In genomic region chr2:75612108-75612861, GRCh38 we compare ENCODE assay signal across 21 cellular contexts. TPM values are rescaled to one million over a fixed set of nuclear protein-coding genes. Genes with fewer than 3 reads are reported as not detected.
DNase-seq lines count a peak whose midpoint lies in the region; ATAC-seq, FAIRE-seq and TF ChIP-seq lines count a peak whose summit lies in the region.
"Had no signal": no experiment of that assay in that cellular context is flagged by ENCODE, and none has a peak within 500 bp of the region (broad histone marks: within the 10 kb centered on the region; RNA-seq: fewer than 3 reads in every experiment).

No MANE protein-coding gene starts in this region.

- H3K27me3 ChIP-seq in K562 (ENCODE audit: control insufficient read depth in 2 of 2, insufficient read depth in 2 of 2, low read length in 2 of 2) (peaks cover 0 to 13% of the 10 kb centered on the region in 2 experiments; a peak in 3 of 5 replicates), PC-3 (ENCODE audit: low read length) (no peaks in the 10 kb centered on the region)

- no peak for FAIRE-seq in A549 (lab: Jason Lieb, UNC)
- FAIRE-seq in K562 (lab: Jason Lieb, UNC) = no peak
- FAIRE-seq: GM12891, GM18507, H1 had no signal

- BruUV-seq in K562 (replicated peaks; lab: Mats Ljungman, UMichigan) (no TSS peak), PC-3 (replicated peaks; lab: Mats Ljungman, UMichigan) (no TSS peak)

- no peaks in the 10 kb centered on the region for H3K9me2 ChIP-seq in PC-3 (replicated peaks; ENCODE audit: low read length)

- H3K4me2 ChIP-seq in A549 (no peak overlapping the region), K562 (ENCODE audit: insufficient read depth, low read length) (no peak overlapping the region), PC-3 (ENCODE audit: low read length) (no peak overlapping the region)

- TF ChIP-seq CTCF in A549 (IDR thresholded peaks at IDR 0.05) = no peak
- TF ChIP-seq CTCF in K562 (IDR thresholded peaks at IDR 0.05 in 2 of 3, conservative IDR thresholded peaks at IDR 0.05 in 1 of 3; ENCODE audit: insufficient read depth in 2 of 3, low read depth in 1 of 3, low read length in 3 of 3) = no peak
- TF ChIP-seq CTCF in PC-3 (conservative IDR thresholded peaks at IDR 0.05; ENCODE audit: low read depth, low read length) = no peak
- no peak for TF ChIP-seq CTCF in lower leg skin (IDR thresholded peaks at IDR 0.05)

- POLR2A ChIA-PET in A549 (lab: Yijun Ruan, JAX) (no interaction called here), K562 (lab: Yijun Ruan, JAX) (no interaction called here), PC-3 (lab: Charles Lee; ENCODE audit: unreplicated experiment) (no interaction called here)

- TF ChIP-seq POLR2A in A549 (IDR thresholded peaks at IDR 0.05; ENCODE audit: low read length) (no peak), K562 (conservative IDR thresholded peaks at IDR 0.05) (no peak), lower leg skin (IDR thresholded peaks at IDR 0.05) (no peak)

- H3K79me2 ChIP-seq in K562 (ENCODE audit: control insufficient read depth, insufficient read depth, low read length) (no peaks in the 10 kb centered on the region), PC-3 (ENCODE audit: low read length) (no peaks in the 10 kb centered on the region)

- CTCF ChIA-PET in A549 (lab: Yijun Ruan, JAX) (interaction anchor here (1.1 to 5.1 kb wide), 7 partner anchors 10 to 693 kb away, joined by 3 to 66 read pairs (median 8); partner anchors contain the start of gene TACR1), K562 (lab: Yijun Ruan, JAX; ENCODE audit: low intra/inter-chr PET ratio) (no interaction called here), PC-3 (lab: Charles Lee) (no interaction called here)

- H3K4me1 ChIP-seq in A549 (peaks cover 8% of the 10 kb centered on the region; the same call in 2 of the 3 replicates), K562 (replicated peaks in 1 of 2; ENCODE audit: control insufficient read depth in 2 of 2, insufficient read depth in 2 of 2, low read length in 2 of 2) (peaks cover 0 to 3% of the 10 kb centered on the region in 2 experiments; a peak in 2 of 5 replicates), PC-3 (ENCODE audit: insufficient read depth, low read length) (peaks cover 36% of the 10 kb centered on the region)

- no peak for DNase-seq in A549 (ENCODE audit: low read depth in 1 of 2, low spot score in 1 of 2)
- no peak for DNase-seq in K562 (ENCODE audit: extremely low read depth in 1 of 4, low spot score in 3 of 4)
- DNase-seq in globus pallidus (ENCODE audit: low spot score) = peak; percentile 23
- DNase-seq in midbrain (lab: John Stamatoyannopoulos, UW) = peak; percentile 12
- DNase-seq in stimulated activated naive CD4-positive, alpha-beta T cell (lab: John Stamatoyannopoulos, UW) = no peak
- DNase-seq in PC-3 = no peak
- DNase-seq in lower leg skin (ENCODE audit: low spot score in 2 of 2) = no peak
- DNase-seq: 8988T; Calu3; CD4-positive, alpha-beta memory T cell; COR-L47; DMS53; DMS79 treated with DMSO at 0.1 percent for 48 hours; GF-D8; GM23248; H7; HCEC 1CT had no signal

- H4K20me1 ChIP-seq in K562 (replicated peaks; ENCODE audit: control insufficient read depth, insufficient read depth, low read length) (no peaks in the 10 kb centered on the region; the same call in none of the 2 replicates), PC-3 (ENCODE audit: low read length) (no peaks in the 10 kb centered on the region)

- H3K9ac ChIP-seq in K562 (ENCODE audit: insufficient read depth in 1 of 2, low read depth in 2 of 2, low read length in 2 of 2) = no peak overlapping the region
- H3K9ac ChIP-seq in PC-3 (ENCODE audit: low read length) = no peak overlapping the region
- H3K9ac ChIP-seq: GM23248 had no signal

- intact Hi-C loops in K562 (cut with micrococcal nuclease) (no loop called here), PC-3 (cut with micrococcal nuclease) (no loop called here), lower leg skin (cut with DNase I; ENCODE audit: low total_unique reads) (no loop called here)

- TF ChIP-seq EP300 in A549 (IDR thresholded peaks at IDR 0.05) (no peak), K562 (IDR thresholded peaks at IDR 0.05; ENCODE audit: low read length) (no peak)

- 42% methylated on average over 7 of the region's 7 CpGs for WGBS in A549 (ENCODE audit: missing lambda C conversion rate)
- WGBS in K562 (ENCODE audit: insufficient coverage, low coverage, missing lambda C conversion rate) = 0% methylated on average over 7 of the region's 7 CpGs
- 78 to 80% methylated on average over 7 of the region's 7 CpGs for WGBS in lower leg skin, 2 donors

- TF ChIP-seq RAD21 in A549 (conservative IDR thresholded peaks at IDR 0.05 in 1 of 2, IDR thresholded peaks at IDR 0.05 in 1 of 2) (no peak), K562 (CRISPR knock-in tag; conservative IDR thresholded peaks at IDR 0.05 in 1 of 2, IDR thresholded peaks at IDR 0.05 in 1 of 2) (no peak)

- no peaks in the 10 kb centered on the region for H3K9me1 ChIP-seq in K562 (ENCODE audit: control insufficient read depth, insufficient read depth, low read length)

- no peaks in the 10 kb centered on the region for H3K9me3 ChIP-seq in A549
- no peaks in the 10 kb centered on the region for H3K9me3 ChIP-seq in K562 (replicated peaks; ENCODE audit: control insufficient read depth, insufficient read depth, low read depth, low read length)
- H3K9me3 ChIP-seq in PC-3 (ENCODE audit: low read length) = no peaks in the 10 kb centered on the region

- H3K27ac ChIP-seq in A549 (no peak overlapping the region), K562 (ENCODE audit: extremely low read depth, low read depth, low read length) (no peak overlapping the region), PC-3 (ENCODE audit: low read length) (no peak overlapping the region)
- H3K27ac ChIP-seq: GM23248 had no signal

- no peak for ATAC-seq in A549
- ATAC-seq in K562 = no peak
- no peak for ATAC-seq in GM21447 (IDR thresholded peaks at IDR 0.05; ENCODE audit: unreplicated experiment)
- ATAC-seq in PC-3 = no peak

- H2AFZ ChIP-seq in K562 (ENCODE audit: low read depth, low read length) (no peak overlapping the region), PC-3 (ENCODE audit: low read length) (no peak overlapping the region)
- H2AFZ ChIP-seq: GM23248 had no signal

- no peaks in the 10 kb centered on the region for H3K36me3 ChIP-seq in K562 (ENCODE audit: control insufficient read depth, insufficient read depth, low read length)
- H3K36me3 ChIP-seq in PC-3 (ENCODE audit: low read depth, low read length) = no peaks in the 10 kb centered on the region

- in situ Hi-C loops in K562 (cut with MboI) = loop anchor here (10.0 to 25.0 kb wide), 3 partner anchors 550 to 900 kb away; no protein-coding TSS in a partner anchor

- H3F3A ChIP-seq in PC-3 (ENCODE audit: low read length, unreplicated experiment) = no peaks in the 10 kb centered on the region

- H3K4me3 ChIP-seq in A549 (no peak overlapping the region), K562 (no peak overlapping the region), PC-3 (ENCODE audit: low read length) (no peak overlapping the region), lower leg skin (ENCODE audit: low read depth, poor library complexity, severe bottlenecking) (no peak overlapping the region)
- H3K4me3 ChIP-seq: GM23248 had no signal

RNA-seq across cellular contexts. Expression of gene MRPL19, which starts 34.3 kb away (rescaled TPM):
- 88.6 and 147 TPM in 2 replicates for polyA plus RNA-seq in A549 (2011; rRNA removed)
- 42.4 and 46.5 TPM in 2 replicates for polyA plus RNA-seq in A549 (2012; cell fraction: cytosol; rRNA removed)
- polyA plus RNA-seq in A549 (2012; cell fraction: nucleus; rRNA removed) = 20.8 and 21.5 TPM in 2 replicates
- 70.5 to 75.9 TPM (median 75.7 TPM) in 3 replicates for polyA plus RNA-seq in A549 (2017; fragmentation: RNase III; extraction: RNeasy Plus Mini Kit Qiagen cat#74134 plus additional on column Dnase treatment)
- 18.5 and 23.0 TPM in 2 replicates for polyA minus RNA-seq in A549 (2011; rRNA and poly(A)+ RNA removed)
- total RNA-seq in K562 (2011; cell fraction: chromatin; rRNA removed; ENCODE audit: low replicate concordance) = 9.8 and 24.7 TPM in 2 replicates
- 15.3 and 20.7 TPM in 2 replicates for total RNA-seq in K562 (2011; cell fraction: nucleolus; rRNA removed)
- total RNA-seq in K562 (2011; cell fraction: nucleoplasm; rRNA removed) = 18.0 and 23.6 TPM in 2 replicates
- total RNA-seq in K562 (2014; rRNA removed) = 64.3 and 65.9 TPM in 2 replicates
- 59.5 and 66.0 TPM in 2 replicates for total RNA-seq in K562 (2014; rRNA removed; fragmentation: Illumina TruSeq; extraction: Trizol)
- 54.3 and 56.3 TPM in 2 replicates for total RNA-seq in K562 (2015; rRNA removed; fragmentation: Illumina TruSeq; extraction: Trizol)
- 61.1 and 68.3 TPM in 2 replicates for total RNA-seq in K562 (2021)
- polyA plus RNA-seq in K562 (2011; rRNA removed) = 26.2 and 60.2 TPM in 2 replicates
- polyA plus RNA-seq in K562 (2011; cell fraction: cytosol; rRNA removed) = 9.6 and 13.5 TPM in 2 replicates
- polyA plus RNA-seq in K562 (2011; cell fraction: nucleus; rRNA removed) = 8.6 and 9.7 TPM in 2 replicates
- polyA plus RNA-seq in K562 (2012) = 22.0 and 36.8 TPM in 2 replicates
- polyA plus RNA-seq in K562 (2014; fragmentation: Illumina TruSeq; extraction: Trizol) = 42.8 and 50.0 TPM in 2 replicates
- 10 to 100 TPM in 1 of 2 experiments, 1 to 10 TPM in 1; 9.7 to 11.8 TPM for polyA plus RNA-seq in K562 (2014; fragmentation: Nextera tagmentation; extraction: Ambion mirVana)
- polyA plus RNA-seq in K562 (2014; rRNA removed) = 56.1 and 70.0 TPM in 2 replicates
- polyA minus RNA-seq in K562 (2011; rRNA and poly(A)+ RNA removed) = 45.2 and 53.2 TPM in 2 replicates
- 10.6 and 24.8 TPM in 2 replicates for polyA minus RNA-seq in K562 (2011; cell fraction: cytosol; rRNA and poly(A)+ RNA removed)
- polyA minus RNA-seq in K562 (2011; cell fraction: nucleus; rRNA and poly(A)+ RNA removed) = 35.1 and 41.5 TPM in 2 replicates
- total RNA-seq in PC-3 (2014; rRNA removed) = 81.1 and 85.9 TPM in 2 replicates
- 10 to 100 TPM; 24.7 to 39.0 (median 32.9) TPM for total RNA-seq in lower leg skin

RNA-seq across cellular contexts. Expression of gene EVA1A, which starts 51.5 kb away (rescaled TPM):
- 2.5 TPM in 2 replicates for polyA plus RNA-seq in A549 (2011; rRNA removed)
- 4.1 and 5.0 TPM in 2 replicates for polyA plus RNA-seq in A549 (2012; cell fraction: cytosol; rRNA removed)
- 4.4 and 5.9 TPM in 2 replicates for polyA plus RNA-seq in A549 (2012; cell fraction: nucleus; rRNA removed)
- polyA plus RNA-seq in A549 (2017; fragmentation: RNase III; extraction: RNeasy Plus Mini Kit Qiagen cat#74134 plus additional on column Dnase treatment) = 13.5 to 19.0 TPM (median 16.1 TPM) in 3 replicates
- polyA minus RNA-seq in A549 (2011; rRNA and poly(A)+ RNA removed) = 3.5 and 4.0 TPM in 2 replicates
- total RNA-seq in K562 (2011; cell fraction: chromatin; rRNA removed; ENCODE audit: low replicate concordance) = not detected in 2 replicates
- not detected in 2 replicates for total RNA-seq in K562 (2011; cell fraction: nucleolus; rRNA removed)
- total RNA-seq in K562 (2011; cell fraction: nucleoplasm; rRNA removed) = not detected in 2 replicates
- not detected in 2 replicates for total RNA-seq in K562 (2014; rRNA removed)
- total RNA-seq in K562 (2014; rRNA removed; fragmentation: Illumina TruSeq; extraction: Trizol) = not detected in 2 replicates
- total RNA-seq in K562 (2015; rRNA removed; fragmentation: Illumina TruSeq; extraction: Trizol) = not detected in 2 replicates
- total RNA-seq in K562 (2021) = not detected in 2 replicates
- polyA plus RNA-seq in K562 (2011; rRNA removed) = not detected in 2 replicates
- polyA plus RNA-seq in K562 (2011; cell fraction: cytosol; rRNA removed) = not detected in 2 replicates
- polyA plus RNA-seq in K562 (2011; cell fraction: nucleus; rRNA removed) = not detected in 2 replicates
- not detected in 2 replicates for polyA plus RNA-seq in K562 (2012)
- not detected in 2 replicates for polyA plus RNA-seq in K562 (2014; fragmentation: Illumina TruSeq; extraction: Trizol)
- polyA plus RNA-seq in K562 (2014; fragmentation: Nextera tagmentation; extraction: Ambion mirVana) = not detected
- polyA plus RNA-seq in K562 (2014; rRNA removed) = not detected in 2 replicates
- not detected in 2 replicates for polyA minus RNA-seq in K562 (2011; rRNA and poly(A)+ RNA removed)
- polyA minus RNA-seq in K562 (2011; cell fraction: cytosol; rRNA and poly(A)+ RNA removed) = not detected in 2 replicates
- not detected in 2 replicates for polyA minus RNA-seq in K562 (2011; cell fraction: nucleus; rRNA and poly(A)+ RNA removed)
- total RNA-seq in PC-3 (2014; rRNA removed) = 48.9 and 70.8 TPM in 2 replicates
- 10 to 100 TPM in 2 of 4 donors, 1 to 10 TPM in 2; 6.6 to 12.9 (median 9.1) TPM for total RNA-seq in lower leg skin
- total RNA-seq: Calu3; CD4-positive, alpha-beta memory T cell had no signal
- polyA plus RNA-seq: CD4-positive, alpha-beta memory T cell had no signal

Comparison
In these comparisons a context has a peak if more than half of its experiments do, and no peak if none do; other contexts are left out.
1. DNase-seq: peak in globus pallidus (single experiment) and midbrain (single experiment); none in A549 (0 of 2), K562 (0 of 4), stimulated activated naive CD4-positive, alpha-beta T cell (0 of 6), PC-3 (single experiment) and lower leg skin (0 of 2).
2. RNA of gene EVA1A, which starts 51.5 kb away (total RNA-seq): 48.9 to 70.8 TPM in PC-3 and 6.6 to 12.9 TPM in lower leg skin; not detected in K562; every median in the first group is over 4 times any median in the second.